ENCODE assay signal across 12 cellular contexts in genomic region chr17:80187493-80187892, GRCh38. TPM values are rescaled to one million over a fixed set of nuclear protein-coding genes. Genes with fewer than 3 reads are reported as not detected.
DNase-seq lines count a peak whose midpoint lies in the region; ATAC-seq, FAIRE-seq and TF ChIP-seq lines count a peak whose summit lies in the region.
"Had no signal": no experiment of that assay in that cellular context is flagged by ENCODE, and none has a peak within 500 bp of the region (broad histone marks: within the 10 kb centered on the region; RNA-seq: fewer than 3 reads in every experiment).

No MANE protein-coding gene starts in this region.

- TF ChIP-seq RAD21 in HCT116 (IDR thresholded peaks at IDR 0.05; ENCODE audit: low read depth) (no peak), HepG2 (CRISPR knock-in tag; IDR thresholded peaks at IDR 0.05) (no peak)

- in situ Hi-C loops in HepG2 (cut with HindIII; ENCODE audit: extremely low pct_ligation_motif_present, low pct_unique_long_range_greater_than_20kb) = no loop called here

- CTCF ChIA-PET in HCT116 (lab: Charles Lee) (no interaction called here), HepG2 (lab: Yijun Ruan, JAX; ENCODE audit: low intra/inter-chr PET ratio, low total read pairs) (no interaction called here)

- H3K4me2 ChIP-seq in HCT116 (ENCODE audit: low read length) (peak overlapping the region; percentile 21; the same call in 1 of the 2 replicates), HepG2 (ENCODE audit: low read depth, low read length) (peak overlapping the region; percentile 70)

- no peak for TF ChIP-seq POLR2A in HCT116 (IDR thresholded peaks at IDR 0.05; ENCODE audit: borderline replicate concordance, extremely low read depth, insufficient read depth, insufficient read length)
- TF ChIP-seq POLR2A in HepG2 (IDR thresholded peaks at IDR 0.05; ENCODE audit: insufficient read depth in 1 of 2, low read depth in 2 of 2, low read length in 2 of 2) = no peak

- FAIRE-seq in bronchial epithelial cell (lab: Jason Lieb, UNC) (no peak), HepG2 (lab: Jason Lieb, UNC) (no peak)

- H3K4me1 ChIP-seq in HCT116 (ENCODE audit: control insufficient read depth in 1 of 2, insufficient read depth in 2 of 2, low read length in 2 of 2) (peaks cover 0 to 16% of the 10 kb centered on the region in 2 experiments; a peak in 1 of 4 replicates), HepG2 (ENCODE audit: insufficient read depth, low read length) (peaks cover 23% of the 10 kb centered on the region), subcutaneous abdominal adipose tissue (ENCODE audit: control insufficient read depth in 5 of 5, insufficient read depth in 5 of 5, low read length in 5 of 5) (peaks cover 8 to 32% (median 29%) of the 10 kb centered on the region in 5 donors)

- H3K27ac Mint-ChIP-seq in stimulated activated naive B cell treated with anti-CD40 and anti-IgM and Interleukin-4, amounts not matched to agents 10 μg/mL and 1 μg/mL and 100 μg/mL, for 72 hours = no peak overlapping the region
- H3K27ac Mint-ChIP-seq in activated naive CD8-positive, alpha-beta T cell treated with anti-CD3 and anti-CD28 coated beads, Interleukin-2, amount 50 U/mL, for 24 hours = no peak overlapping the region
- no peak overlapping the region for H3K27ac Mint-ChIP-seq in mesothelial cell of epicardium
- H3K27ac Mint-ChIP-seq: activated naive CD8-positive, alpha-beta T cell had no signal

- H2AFZ ChIP-seq in HCT116 (ENCODE audit: low read depth, low read length, poor library complexity, severe bottlenecking) = no peak overlapping the region
- H2AFZ ChIP-seq in HepG2 (ENCODE audit: low read length) = no peak overlapping the region

- H3K36me3 ChIP-seq in HCT116 (ENCODE audit: control insufficient read depth in 1 of 2, insufficient read depth in 2 of 2, low read length in 2 of 2) (no peaks in the 10 kb centered on the region), bronchial epithelial cell (ENCODE audit: control insufficient read depth, insufficient read depth, low read length) (no peaks in the 10 kb centered on the region), HepG2 (replicated peaks in 1 of 2; ENCODE audit: control insufficient read depth in 1 of 2, insufficient read depth in 2 of 2, low read length in 2 of 2) (no peaks in the 10 kb centered on the region), subcutaneous abdominal adipose tissue (ENCODE audit: control insufficient read depth in 5 of 5, insufficient read depth in 5 of 5, low read length in 5 of 5) (no peaks in the 10 kb centered on the region)

- no peak for DNase-seq in HCT116 (ENCODE audit: low read depth, low spot score)
- peak; percentile 52 for DNase-seq in bronchial epithelial cell (ENCODE audit: low read depth)
- no peak for DNase-seq in HepG2 (ENCODE audit: low spot score)
- no peak for DNase-seq in stimulated activated naive B cell treated with anti-CD40 and anti-IgM and Interleukin-4, amounts not matched to agents 10 μg/mL and 1 μg/mL and 100 μg/mL, for 72 hours
- DNase-seq in stimulated activated CD4-positive, alpha-beta T cell treated with anti-CD3 and anti-CD28 coated beads, Interleukin-2, amount 100 ng/mL, for 24 hours = no peak
- no peak for DNase-seq in activated naive CD8-positive, alpha-beta T cell treated with anti-CD3 and anti-CD28 coated beads, Interleukin-2, amount 50 U/mL, for 24 hours
- no peak for DNase-seq in mesothelial cell of epicardium (ENCODE audit: low spot score in 2 of 2, unreplicated experiment in 2 of 2)
- DNase-seq: DND-41; foreskin melanocyte; stimulated activated CD4-positive, alpha-beta T cell treated with anti-CD3 and anti-CD28 coated beads, Interleukin-4, amount 100 ng/mL, for 1 hour had no signal

- H4K20me1 ChIP-seq in HCT116 (ENCODE audit: insufficient read depth) = no peaks in the 10 kb centered on the region
- no peaks in the 10 kb centered on the region for H4K20me1 ChIP-seq in HepG2 (ENCODE audit: insufficient read depth, low read length)

- H3K79me2 ChIP-seq in HCT116 (ENCODE audit: insufficient read depth, low read length) = no peaks in the 10 kb centered on the region
- no peaks in the 10 kb centered on the region for H3K79me2 ChIP-seq in HepG2 (ENCODE audit: insufficient read depth, low read length)

- no peaks in the 10 kb centered on the region for H3K36me3 Mint-ChIP-seq in stimulated activated naive B cell treated with anti-CD40 and anti-IgM and Interleukin-4, amounts not matched to agents 10 μg/mL and 1 μg/mL and 100 μg/mL, for 72 hours
- no peaks in the 10 kb centered on the region for H3K36me3 Mint-ChIP-seq in activated naive CD8-positive, alpha-beta T cell treated with anti-CD3 and anti-CD28 coated beads, Interleukin-2, amount 50 U/mL, for 24 hours (ENCODE audit: low read depth)
- H3K36me3 Mint-ChIP-seq in mesothelial cell of epicardium = no peaks in the 10 kb centered on the region
- H3K36me3 Mint-ChIP-seq: activated naive CD8-positive, alpha-beta T cell had no signal

- H3K27me3 ChIP-seq in HCT116 (ENCODE audit: insufficient read depth, low read length) (no peaks in the 10 kb centered on the region; the same call in 1 of the 2 replicates), bronchial epithelial cell (ENCODE audit: control insufficient read depth, insufficient read depth, low read length) (no peaks in the 10 kb centered on the region), HepG2 (ENCODE audit: control insufficient read depth in 1 of 2, insufficient read depth in 2 of 2, low read length in 2 of 2) (peaks cover 21 to 96% of the 10 kb centered on the region in 2 experiments), subcutaneous abdominal adipose tissue (ENCODE audit: control insufficient read depth in 5 of 5, insufficient read depth in 4 of 5, low read length in 5 of 5) (peaks cover 3 to 24% (median 8%) of the 10 kb centered on the region in 5 donors)

- POLR2A ChIA-PET in HCT116 (lab: Charles Lee) (no interaction called here), HepG2 (lab: Yijun Ruan, JAX) (interaction anchor here (1.0 kb wide), 1 partner anchor 40 kb away, joined by 3 read pairs; no protein-coding TSS in a partner anchor)

- H3K27ac ChIP-seq in HCT116 (ENCODE audit: low read depth, low read length) = no peak overlapping the region
- H3K27ac ChIP-seq in HepG2 (ENCODE audit: extremely low read length, insufficient read depth, low read length) = no peak overlapping the region
- H3K27ac ChIP-seq in subcutaneous abdominal adipose tissue (ENCODE audit: low read depth, low read length) = peak overlapping the region; percentile 24

- H3K27me3 Mint-ChIP-seq in stimulated activated naive B cell treated with anti-CD40 and anti-IgM and Interleukin-4, amounts not matched to agents 10 μg/mL and 1 μg/mL and 100 μg/mL, for 72 hours = peaks cover 7 to 15% of the 10 kb centered on the region in 2 donors
- peaks cover 8% of the 10 kb centered on the region for H3K27me3 Mint-ChIP-seq in activated naive CD8-positive, alpha-beta T cell treated with anti-CD3 and anti-CD28 coated beads, Interleukin-2, amount 50 U/mL, for 24 hours
- no peaks in the 10 kb centered on the region for H3K27me3 Mint-ChIP-seq in mesothelial cell of epicardium (ENCODE audit: low read depth)

- RAD21 ChIA-PET in HCT116 (lab: Charles Lee; ENCODE audit: low non-redundant PET in 1 of 2, low total read pairs in 2 of 2, uncharacterized antibody in 2 of 2, unreplicated experiment in 2 of 2) = no interaction called here

- no peak overlapping the region for H3K4me3 Mint-ChIP-seq in stimulated activated naive B cell treated with anti-CD40 and anti-IgM and Interleukin-4, amounts not matched to agents 10 μg/mL and 1 μg/mL and 100 μg/mL, for 72 hours
- H3K4me3 Mint-ChIP-seq in activated naive CD8-positive, alpha-beta T cell treated with anti-CD3 and anti-CD28 coated beads, Interleukin-2, amount 50 U/mL, for 24 hours = no peak overlapping the region
- no peak overlapping the region for H3K4me3 Mint-ChIP-seq in mesothelial cell of epicardium
- H3K4me3 Mint-ChIP-seq: activated naive CD8-positive, alpha-beta T cell had no signal

- 5% methylated on average over 13 of the region's 13 CpGs for WGBS in HepG2 (ENCODE audit: low lambda C conversion rate)

- no peak overlapping the region for H3K9ac ChIP-seq in HCT116 (ENCODE audit: low read length)
- peak overlapping the region; percentile 13; the same call in 1 of the 2 replicates for H3K9ac ChIP-seq in HepG2 (ENCODE audit: insufficient read depth, low read depth, low read length)
- H3K9ac ChIP-seq in subcutaneous abdominal adipose tissue (ENCODE audit: low read length in 5 of 5) = peak overlapping the region in 2 of 5 donors; percentile 35 to 48

- H3K9me3 ChIP-seq in HCT116 (ENCODE audit: control insufficient read depth in 1 of 2, insufficient read depth in 1 of 2, low read depth in 1 of 2, low read length in 2 of 2) (no peaks in the 10 kb centered on the region), HepG2 (ENCODE audit: low read length) (no peaks in the 10 kb centered on the region), subcutaneous abdominal adipose tissue (ENCODE audit: control insufficient read depth in 5 of 5, low read length in 5 of 5) (no peaks in the 10 kb centered on the region)

- H3K9me3 Mint-ChIP-seq in stimulated activated naive B cell treated with anti-CD40 and anti-IgM and Interleukin-4, amounts not matched to agents 10 μg/mL and 1 μg/mL and 100 μg/mL, for 72 hours = no peaks in the 10 kb centered on the region
- no peaks in the 10 kb centered on the region for H3K9me3 Mint-ChIP-seq in activated naive CD8-positive, alpha-beta T cell treated with anti-CD3 and anti-CD28 coated beads, Interleukin-2, amount 50 U/mL, for 24 hours
- H3K9me3 Mint-ChIP-seq in mesothelial cell of epicardium = no peaks in the 10 kb centered on the region

- intact Hi-C loops in HCT116 (cut with micrococcal nuclease) = no loop called here
- intact Hi-C loops in HepG2 (cut with micrococcal nuclease; ENCODE audit: unreplicated experiment) = no loop called here

- BruUV-seq in HCT116 (replicated peaks; lab: Mats Ljungman, UMichigan) (no TSS peak), HepG2 (replicated peaks; lab: Mats Ljungman, UMichigan) (no TSS peak)

- TF ChIP-seq CTCF in HCT116 (IDR thresholded peaks at IDR 0.05 in 2 of 3, conservative IDR thresholded peaks at IDR 0.05 in 1 of 3; ENCODE audit: borderline replicate concordance in 1 of 3, insufficient read depth in 1 of 3, low read depth in 2 of 3, low read length in 2 of 3) (no peak), bronchial epithelial cell (IDR thresholded peaks at IDR 0.05; ENCODE audit: insufficient read depth, low read length, severe bottlenecking) (no peak), HepG2 (CRISPR knock-in tag; IDR thresholded peaks at IDR 0.05) (no peak), mesothelial cell of epicardium (IDR thresholded peaks at IDR 0.05; ENCODE audit: unreplicated experiment) (no peak)

- no peaks in the 10 kb centered on the region for H3K9me2 ChIP-seq in HCT116 (ENCODE audit: insufficient read depth)

- TF ChIP-seq EP300 in HepG2 (IDR thresholded peaks at IDR 0.05; ENCODE audit: low read depth in 2 of 2, low read length in 2 of 2) = no peak
- no peak for TF ChIP-seq EP300 in HepG2 (CRISPR knock-in tag; IDR thresholded peaks at IDR 0.05; ENCODE audit: borderline replicate concordance)

- no peak overlapping the region for H3K4me3 ChIP-seq in HCT116 (replicated peaks in 1 of 2; ENCODE audit: low read depth in 1 of 2, low read length in 2 of 2)
- peak overlapping the region; percentile 32 for H3K4me3 ChIP-seq in bronchial epithelial cell (ENCODE audit: low read depth, low read length)
- H3K4me3 ChIP-seq in HepG2 (replicated peaks in 1 of 3; ENCODE audit: insufficient read depth in 1 of 3, low read depth in 2 of 3, low read length in 3 of 3) = peak overlapping the region; percentile 8 to 57 (median 22); a peak in 5 of 6 replicates
- peak overlapping the region; percentile 39 to 55 (median 43) for H3K4me3 ChIP-seq in subcutaneous abdominal adipose tissue (ENCODE audit: low read depth in 1 of 5, low read length in 5 of 5)

- no peaks in the 10 kb centered on the region for H3K4me1 Mint-ChIP-seq in stimulated activated naive B cell treated with anti-CD40 and anti-IgM and Interleukin-4, amounts not matched to agents 10 μg/mL and 1 μg/mL and 100 μg/mL, for 72 hours
- H3K4me1 Mint-ChIP-seq in activated naive CD8-positive, alpha-beta T cell treated with anti-CD3 and anti-CD28 coated beads, Interleukin-2, amount 50 U/mL, for 24 hours = no peaks in the 10 kb centered on the region
- peaks cover 7% of the 10 kb centered on the region for H3K4me1 Mint-ChIP-seq in mesothelial cell of epicardium

- ATAC-seq in HCT116 (peak; percentile 58), HepG2 (peak; percentile 26)
- ATAC-seq in stimulated activated naive B cell treated with anti-CD40 and anti-IgM and Interleukin-4, amounts not matched to agents 10 μg/mL and 1 μg/mL and 100 μg/mL, for 72 hours (replicated peaks) = no peak
- ATAC-seq in activated naive CD8-positive, alpha-beta T cell treated with anti-CD3 and anti-CD28 coated beads, Interleukin-2, amount 50 U/mL, for 24 hours = no peak

RNA-seq across cellular contexts. Expression of gene CARD14, which starts 17.7 kb away (rescaled TPM):
- total RNA-seq in HCT116 (2021; ENCODE audit: unreplicated experiment) (0.25 TPM), bronchial epithelial cell (1.6 and 8.7 TPM in 2 replicates), HepG2 (2016; rRNA removed; fragmentation: Illumina TruSeq; extraction: Trizol) (0.11 TPM in 1 of 2 replicates, not detected in the other), mesothelial cell of epicardium (5.4 to 6.9 TPM (median 6.8 TPM) in 3 replicates)
- polyA plus RNA-seq in HCT116 (2012) = 0.57 and 0.62 TPM in 2 replicates
- not detected in 2 replicates for total RNA-seq in HepG2 (2016; cell fraction: cytosol; rRNA removed; fragmentation: Illumina TruSeq; extraction: Trizol; ENCODE audit: low read depth)
- total RNA-seq in HepG2 (2016; cell fraction: insoluble cytoplasmic fraction; rRNA removed; fragmentation: Illumina TruSeq; extraction: Trizol) = 0.06 TPM in 1 of 2 replicates, not detected in the other
- total RNA-seq in HepG2 (2016; cell fraction: membrane; rRNA removed; fragmentation: Illumina TruSeq; extraction: Trizol) = not detected in 2 replicates
- total RNA-seq in HepG2 (2016; cell fraction: nucleus; rRNA removed; fragmentation: Illumina TruSeq; extraction: Trizol) = not detected in 2 replicates
- 0.03 TPM in 1 of 2 replicates, not detected in the other for polyA plus RNA-seq in HepG2 (2011; rRNA removed)
- not detected in 2 replicates for polyA plus RNA-seq in HepG2 (2011; cell fraction: cytosol; rRNA removed)
- 0.05 and 0.11 TPM in 2 replicates for polyA plus RNA-seq in HepG2 (2011; cell fraction: nucleus; rRNA removed)
- polyA plus RNA-seq in HepG2 (2012) = 0.16 and 0.19 TPM in 2 replicates
- polyA plus RNA-seq in HepG2 (2016; cell fraction: cytosol; fragmentation: Illumina TruSeq; extraction: Trizol; ENCODE audit: low read depth) = not detected in 2 replicates
- polyA plus RNA-seq in HepG2 (2016; cell fraction: insoluble cytoplasmic fraction; fragmentation: Illumina TruSeq; extraction: Trizol; ENCODE audit: low read depth) = not detected in 2 replicates
- not detected in 2 replicates for polyA plus RNA-seq in HepG2 (2016; cell fraction: membrane; fragmentation: Illumina TruSeq; extraction: Trizol; ENCODE audit: low read depth)
- 0.21 TPM in 1 of 2 replicates, not detected in the other for polyA plus RNA-seq in HepG2 (2016; cell fraction: nucleus; fragmentation: Illumina TruSeq; extraction: Trizol; ENCODE audit: insufficient read depth, low read depth)
- polyA minus RNA-seq in HepG2 (2011; rRNA and poly(A)+ RNA removed; ENCODE audit: low replicate concordance) = 0.22 and 5.5 TPM in 2 replicates
- polyA minus RNA-seq in HepG2 (2011; cell fraction: cytosol; rRNA and poly(A)+ RNA removed) = not detected in 2 replicates
- polyA minus RNA-seq in HepG2 (2011; cell fraction: nucleus; rRNA and poly(A)+ RNA removed) = not detected in 2 replicates

RNA-seq across cellular contexts. Expression of gene SGSH, which starts 32.6 kb away (rescaled TPM):
- total RNA-seq in HCT116 (2021; ENCODE audit: unreplicated experiment) = 34.4 TPM
- 25.6 and 29.3 TPM in 2 replicates for polyA plus RNA-seq in HCT116 (2012)
- 6.1 and 9.6 TPM in 2 replicates for total RNA-seq in bronchial epithelial cell
- 5.5 and 12.2 TPM in 2 replicates for total RNA-seq in HepG2 (2016; rRNA removed; fragmentation: Illumina TruSeq; extraction: Trizol)
- 4.0 and 6.2 TPM in 2 replicates for total RNA-seq in HepG2 (2016; cell fraction: cytosol; rRNA removed; fragmentation: Illumina TruSeq; extraction: Trizol; ENCODE audit: low read depth)
- 4.5 and 13.3 TPM in 2 replicates for total RNA-seq in HepG2 (2016; cell fraction: insoluble cytoplasmic fraction; rRNA removed; fragmentation: Illumina TruSeq; extraction: Trizol)
- 6.1 and 6.4 TPM in 2 replicates for total RNA-seq in HepG2 (2016; cell fraction: membrane; rRNA removed; fragmentation: Illumina TruSeq; extraction: Trizol)
- total RNA-seq in HepG2 (2016; cell fraction: nucleus; rRNA removed; fragmentation: Illumina TruSeq; extraction: Trizol) = 18.5 and 23.9 TPM in 2 replicates
- 17.6 and 23.9 TPM in 2 replicates for polyA plus RNA-seq in HepG2 (2011; rRNA removed)
- 13.7 and 17.1 TPM in 2 replicates for polyA plus RNA-seq in HepG2 (2011; cell fraction: cytosol; rRNA removed)
- polyA plus RNA-seq in HepG2 (2011; cell fraction: nucleus; rRNA removed) = 145 and 163 TPM in 2 replicates
- polyA plus RNA-seq in HepG2 (2012) = 21.6 and 30.9 TPM in 2 replicates
- polyA plus RNA-seq in HepG2 (2016; cell fraction: cytosol; fragmentation: Illumina TruSeq; extraction: Trizol; ENCODE audit: low read depth) = 3.7 and 4.2 TPM in 2 replicates
- 7.1 and 11.5 TPM in 2 replicates for polyA plus RNA-seq in HepG2 (2016; cell fraction: insoluble cytoplasmic fraction; fragmentation: Illumina TruSeq; extraction: Trizol; ENCODE audit: low read depth)
- polyA plus RNA-seq in HepG2 (2016; cell fraction: membrane; fragmentation: Illumina TruSeq; extraction: Trizol; ENCODE audit: low read depth) = 7.0 and 7.3 TPM in 2 replicates
- 81.4 and 86.8 TPM in 2 replicates for polyA plus RNA-seq in HepG2 (2016; cell fraction: nucleus; fragmentation: Illumina TruSeq; extraction: Trizol; ENCODE audit: insufficient read depth, low read depth)
- 15.4 and 23.1 TPM in 2 replicates for polyA minus RNA-seq in HepG2 (2011; rRNA and poly(A)+ RNA removed; ENCODE audit: low replicate concordance)
- polyA minus RNA-seq in HepG2 (2011; cell fraction: cytosol; rRNA and poly(A)+ RNA removed) = 15.4 and 18.7 TPM in 2 replicates
- 34.1 and 36.2 TPM in 2 replicates for polyA minus RNA-seq in HepG2 (2011; cell fraction: nucleus; rRNA and poly(A)+ RNA removed)
- 49.6 to 57.0 TPM (median 53.7 TPM) in 3 replicates for total RNA-seq in mesothelial cell of epicardium

RNA-seq across cellular contexts. Expression of gene SLC26A11, which starts 32.7 kb away (rescaled TPM):
- total RNA-seq in HCT116 (2021; ENCODE audit: unreplicated experiment) (17.7 TPM), bronchial epithelial cell (1.3 and 2.6 TPM in 2 replicates), HepG2 (2016; rRNA removed; fragmentation: Illumina TruSeq; extraction: Trizol) (3.1 and 8.7 TPM in 2 replicates), mesothelial cell of epicardium (32.5 to 41.2 TPM (median 36.3 TPM) in 3 replicates)
- polyA plus RNA-seq in HCT116 (2012) = 11.2 and 13.1 TPM in 2 replicates
- 3.2 and 3.4 TPM in 2 replicates for total RNA-seq in HepG2 (2016; cell fraction: cytosol; rRNA removed; fragmentation: Illumina TruSeq; extraction: Trizol; ENCODE audit: low read depth)
- 3.5 and 11.2 TPM in 2 replicates for total RNA-seq in HepG2 (2016; cell fraction: insoluble cytoplasmic fraction; rRNA removed; fragmentation: Illumina TruSeq; extraction: Trizol)
- 3.1 and 3.2 TPM in 2 replicates for total RNA-seq in HepG2 (2016; cell fraction: membrane; rRNA removed; fragmentation: Illumina TruSeq; extraction: Trizol)
- total RNA-seq in HepG2 (2016; cell fraction: nucleus; rRNA removed; fragmentation: Illumina TruSeq; extraction: Trizol) = 12.9 and 13.6 TPM in 2 replicates
- polyA plus RNA-seq in HepG2 (2011; rRNA removed) = 13.2 and 21.1 TPM in 2 replicates
- 5.5 and 7.6 TPM in 2 replicates for polyA plus RNA-seq in HepG2 (2011; cell fraction: cytosol; rRNA removed)
- polyA plus RNA-seq in HepG2 (2011; cell fraction: nucleus; rRNA removed) = 121 and 146 TPM in 2 replicates
- 7.0 and 18.5 TPM in 2 replicates for polyA plus RNA-seq in HepG2 (2012)
- 0.73 and 1.0 TPM in 2 replicates for polyA plus RNA-seq in HepG2 (2016; cell fraction: cytosol; fragmentation: Illumina TruSeq; extraction: Trizol; ENCODE audit: low read depth)
- polyA plus RNA-seq in HepG2 (2016; cell fraction: insoluble cytoplasmic fraction; fragmentation: Illumina TruSeq; extraction: Trizol; ENCODE audit: low read depth) = 2.8 and 4.4 TPM in 2 replicates
- 1.4 and 2.3 TPM in 2 replicates for polyA plus RNA-seq in HepG2 (2016; cell fraction: membrane; fragmentation: Illumina TruSeq; extraction: Trizol; ENCODE audit: low read depth)
- polyA plus RNA-seq in HepG2 (2016; cell fraction: nucleus; fragmentation: Illumina TruSeq; extraction: Trizol; ENCODE audit: insufficient read depth, low read depth) = 29.5 and 32.2 TPM in 2 replicates
- 7.7 and 20.5 TPM in 2 replicates for polyA minus RNA-seq in HepG2 (2011; rRNA and poly(A)+ RNA removed; ENCODE audit: low replicate concordance)
- 5.6 and 11.8 TPM in 2 replicates for polyA minus RNA-seq in HepG2 (2011; cell fraction: cytosol; rRNA and poly(A)+ RNA removed)
- polyA minus RNA-seq in HepG2 (2011; cell fraction: nucleus; rRNA and poly(A)+ RNA removed) = 22.4 and 23.0 TPM in 2 replicates

RNA-seq across cellular contexts. Expression of gene EIF4A3, which starts 40.6 kb away (rescaled TPM):
- 248 TPM for total RNA-seq in HCT116 (2021; ENCODE audit: unreplicated experiment)
- 244 and 255 TPM in 2 replicates for polyA plus RNA-seq in HCT116 (2012)
- 101 and 176 TPM in 2 replicates for total RNA-seq in bronchial epithelial cell
- total RNA-seq in HepG2 (2016; rRNA removed; fragmentation: Illumina TruSeq; extraction: Trizol) = 187 and 239 TPM in 2 replicates
- 22.3 and 28.3 TPM in 2 replicates for total RNA-seq in HepG2 (2016; cell fraction: cytosol; rRNA removed; fragmentation: Illumina TruSeq; extraction: Trizol; ENCODE audit: low read depth)
- 185 and 243 TPM in 2 replicates for total RNA-seq in HepG2 (2016; cell fraction: insoluble cytoplasmic fraction; rRNA removed; fragmentation: Illumina TruSeq; extraction: Trizol)
- 36.4 and 40.0 TPM in 2 replicates for total RNA-seq in HepG2 (2016; cell fraction: membrane; rRNA removed; fragmentation: Illumina TruSeq; extraction: Trizol)
- 83.4 and 83.5 TPM in 2 replicates for total RNA-seq in HepG2 (2016; cell fraction: nucleus; rRNA removed; fragmentation: Illumina TruSeq; extraction: Trizol)
- 121 and 145 TPM in 2 replicates for polyA plus RNA-seq in HepG2 (2011; rRNA removed)
- 103 and 117 TPM in 2 replicates for polyA plus RNA-seq in HepG2 (2011; cell fraction: cytosol; rRNA removed)
- 77.0 and 103 TPM in 2 replicates for polyA plus RNA-seq in HepG2 (2011; cell fraction: nucleus; rRNA removed)
- 104 and 124 TPM in 2 replicates for polyA plus RNA-seq in HepG2 (2012)
- polyA plus RNA-seq in HepG2 (2016; cell fraction: cytosol; fragmentation: Illumina TruSeq; extraction: Trizol; ENCODE audit: low read depth) = 8.3 and 9.0 TPM in 2 replicates
- polyA plus RNA-seq in HepG2 (2016; cell fraction: insoluble cytoplasmic fraction; fragmentation: Illumina TruSeq; extraction: Trizol; ENCODE audit: low read depth) = 233 and 236 TPM in 2 replicates
- 19.8 and 20.6 TPM in 2 replicates for polyA plus RNA-seq in HepG2 (2016; cell fraction: membrane; fragmentation: Illumina TruSeq; extraction: Trizol; ENCODE audit: low read depth)
- 120 and 131 TPM in 2 replicates for polyA plus RNA-seq in HepG2 (2016; cell fraction: nucleus; fragmentation: Illumina TruSeq; extraction: Trizol; ENCODE audit: insufficient read depth, low read depth)
- polyA minus RNA-seq in HepG2 (2011; rRNA and poly(A)+ RNA removed; ENCODE audit: low replicate concordance) = 54.2 and 110 TPM in 2 replicates
- polyA minus RNA-seq in HepG2 (2011; cell fraction: cytosol; rRNA and poly(A)+ RNA removed) = 55.3 and 55.4 TPM in 2 replicates
- polyA minus RNA-seq in HepG2 (2011; cell fraction: nucleus; rRNA and poly(A)+ RNA removed) = 61.8 and 65.1 TPM in 2 replicates
- 73.3 to 82.1 TPM (median 77.2 TPM) in 3 replicates for total RNA-seq in mesothelial cell of epicardium

Comparison
In these comparisons a context has a peak if more than half of its experiments do, and no peak if none do; other contexts are left out.
1. ATAC-seq: peak in HCT116 (single experiment) and HepG2 (single experiment); none in stimulated activated naive B cell treated with anti-CD40 and anti-IgM and Interleukin-4, amounts not matched to agents 10 μg/mL and 1 μg/mL and 100 μg/mL, for 72 hours (0 of 2) and activated naive CD8-positive, alpha-beta T cell treated with anti-CD3 and anti-CD28 coated beads, Interleukin-2, amount 50 U/mL, for 24 hours (single experiment).
2. H3K4me3 ChIP-seq: peak in bronchial epithelial cell (single experiment), HepG2 (3 of 3) and subcutaneous abdominal adipose tissue (5 of 5); none in HCT116 (0 of 2).
3. Of the 20 proteins assayed by ChIP-seq in both HepG2 and HCT116: peak only in HepG2: EZH2 and ZNF274; only in HCT116: none; in both: none; in neither: 18.